21 cellular contexts compared by ENCODE assay signal in genomic region chrX:47250017-47250347, GRCh38. TPM values are rescaled to one million over a fixed set of nuclear protein-coding genes. Genes with fewer than 3 reads are reported as not detected.
A peak's percentile ranks its signal among the peaks of the same experiment; 100 is the strongest.
DNase-seq lines count a peak whose midpoint lies in the region; ATAC-seq and TF ChIP-seq lines count a peak whose summit lies in the region.
"Had no signal": no experiment of that assay in that cellular context is flagged by ENCODE, and none has a peak within 500 bp of the region (broad histone marks: within the 10 kb centered on the region; RNA-seq: fewer than 3 reads in every experiment).

No MANE protein-coding gene starts in this region.

- CTCF ChIA-PET in activated CD8-positive, alpha-beta T cell treated with anti-CD3 and anti-CD28 coated beads for 36 hours (lab: Charles Lee) = no interaction called here
- CTCF ChIA-PET in activated CD8-positive, alpha-beta T cell treated with anti-CD3 and anti-CD28 coated beads, Interleukin-2, amount 10 ng/mL, durations not matched to agents 7 days and 5 days (lab: Charles Lee) = interaction anchor here (0.8 kb wide), 1 partner anchor 62 kb away, joined by 3 read pairs; no protein-coding TSS in a partner anchor

- H3K4me1 Mint-ChIP-seq in activated CD8-positive, alpha-beta T cell treated with anti-CD3 and anti-CD28 coated beads for 36 hours (ENCODE audit: low read depth) = peaks cover 12% of the 10 kb centered on the region
- no peaks in the 10 kb centered on the region for H3K4me1 Mint-ChIP-seq in activated CD8-positive, alpha-beta T cell treated with anti-CD3 and anti-CD28 coated beads, Interleukin-2, amount 10 ng/mL, durations not matched to agents 7 days and 5 days (ENCODE audit: low read depth)
- H3K4me1 Mint-ChIP-seq in brain = no peaks in the 10 kb centered on the region

- peak overlapping the region; percentile 75 for H3K27ac Mint-ChIP-seq in activated CD8-positive, alpha-beta T cell treated with anti-CD3 and anti-CD28 coated beads for 36 hours
- no peak overlapping the region for H3K27ac Mint-ChIP-seq in activated CD8-positive, alpha-beta T cell treated with anti-CD3 and anti-CD28 coated beads, Interleukin-2, amount 10 ng/mL, durations not matched to agents 7 days and 5 days
- peak overlapping the region in 4 of 5 experiments; percentile 11 to 84 (median 45) for H3K27ac Mint-ChIP-seq in brain

- intact Hi-C loops in activated CD8-positive, alpha-beta T cell treated with anti-CD3 and anti-CD28 coated beads for 36 hours (cut with micrococcal nuclease) = no loop called here

- POLR2A ChIA-PET in activated CD8-positive, alpha-beta T cell treated with anti-CD3 and anti-CD28 coated beads for 36 hours (lab: Charles Lee) = no interaction called here
- POLR2A ChIA-PET in activated CD8-positive, alpha-beta T cell treated with anti-CD3 and anti-CD28 coated beads, Interleukin-2, amount 10 ng/mL, durations not matched to agents 7 days and 5 days (lab: Charles Lee) = no interaction called here

- DNase-seq in activated CD8-positive, alpha-beta T cell treated with anti-CD3 and anti-CD28 coated beads for 36 hours = no peak
- no peak for DNase-seq in activated CD8-positive, alpha-beta T cell treated with anti-CD3 and anti-CD28 coated beads, Interleukin-2, amount 10 ng/mL, durations not matched to agents 7 days and 5 days
- DNase-seq in DMS 273 treated with DMSO at 0.1 percent for 48 hours (lab: John Stamatoyannopoulos, UW) = peak; percentile 41
- peak; percentile 12 for DNase-seq in SK-N-DZ (ENCODE audit: low spot score)
- no peak for DNase-seq in DMS153 treated with DMSO at 0.1 percent for 48 hours (lab: John Stamatoyannopoulos, UW; ENCODE audit: unreplicated experiment)
- DNase-seq: C1 segment of cervical spinal cord; Caco-2; CD8-positive, alpha-beta T cell; DND-41; GM23248; KBM-7; MV-4-11; NCI-H1105; NCI-H1436 treated with DMSO at 0.1 percent for 48 hours; NCI-H187 treated with DMSO at 0.1 percent for 48 hours; NCI-H2227 treated with DMSO at 0.1 percent for 48 hours; NCI-H526 treated with DMSO at 0.1 percent for 48 hours; Right ventricle myocardium superior had no signal

- no peak for TF ChIP-seq CTCF in activated CD8-positive, alpha-beta T cell treated with anti-CD3 and anti-CD28 coated beads for 36 hours (IDR thresholded peaks at IDR 0.05)
- no peak for TF ChIP-seq CTCF in brain (conservative IDR thresholded peaks at IDR 0.05)

- H3K9me3 Mint-ChIP-seq in activated CD8-positive, alpha-beta T cell treated with anti-CD3 and anti-CD28 coated beads for 36 hours = no peaks in the 10 kb centered on the region
- no peaks in the 10 kb centered on the region for H3K9me3 Mint-ChIP-seq in activated CD8-positive, alpha-beta T cell treated with anti-CD3 and anti-CD28 coated beads, Interleukin-2, amount 10 ng/mL, durations not matched to agents 7 days and 5 days (ENCODE audit: insufficient read depth)
- H3K9me3 Mint-ChIP-seq in brain = peaks cover 0 to 6% (median 4%) of the 10 kb centered on the region in 5 experiments
- H3K9me3 Mint-ChIP-seq: CD8-positive, alpha-beta T cell had no signal

- no peak for ATAC-seq in activated CD8-positive, alpha-beta T cell treated with anti-CD3 and anti-CD28 coated beads for 36 hours
- ATAC-seq in activated CD8-positive, alpha-beta T cell treated with anti-CD3 and anti-CD28 coated beads, Interleukin-2, amount 10 ng/mL, durations not matched to agents 7 days and 5 days = no peak
- no peak for ATAC-seq in HG03097 (IDR thresholded peaks at IDR 0.05; ENCODE audit: low FRiP score, unreplicated experiment)
- no peak for ATAC-seq in GM19463 (IDR thresholded peaks at IDR 0.05; ENCODE audit: unreplicated experiment)
- ATAC-seq: CD8-positive, alpha-beta T cell had no signal

- peaks cover 20% of the 10 kb centered on the region for H3K36me3 Mint-ChIP-seq in activated CD8-positive, alpha-beta T cell treated with anti-CD3 and anti-CD28 coated beads for 36 hours (ENCODE audit: low read depth)
- peaks cover 18% of the 10 kb centered on the region for H3K36me3 Mint-ChIP-seq in activated CD8-positive, alpha-beta T cell treated with anti-CD3 and anti-CD28 coated beads, Interleukin-2, amount 10 ng/mL, durations not matched to agents 7 days and 5 days (ENCODE audit: low read depth)
- H3K36me3 Mint-ChIP-seq in brain = peaks cover 58% of the 10 kb centered on the region

- no peaks in the 10 kb centered on the region for H3K27me3 Mint-ChIP-seq in activated CD8-positive, alpha-beta T cell treated with anti-CD3 and anti-CD28 coated beads for 36 hours
- no peaks in the 10 kb centered on the region for H3K27me3 Mint-ChIP-seq in activated CD8-positive, alpha-beta T cell treated with anti-CD3 and anti-CD28 coated beads, Interleukin-2, amount 10 ng/mL, durations not matched to agents 7 days and 5 days (ENCODE audit: low read depth)
- H3K27me3 Mint-ChIP-seq in brain = no peaks in the 10 kb centered on the region

- H3K4me3 Mint-ChIP-seq in activated CD8-positive, alpha-beta T cell treated with anti-CD3 and anti-CD28 coated beads for 36 hours = no peak overlapping the region
- H3K4me3 Mint-ChIP-seq in activated CD8-positive, alpha-beta T cell treated with anti-CD3 and anti-CD28 coated beads, Interleukin-2, amount 10 ng/mL, durations not matched to agents 7 days and 5 days = no peak overlapping the region
- no peak overlapping the region for H3K4me3 Mint-ChIP-seq in brain
- H3K4me3 Mint-ChIP-seq: CD8-positive, alpha-beta T cell had no signal

RNA-seq across cellular contexts. Expression of gene USP11, which starts 17.2 kb away (rescaled TPM):
- total RNA-seq in activated CD8-positive, alpha-beta T cell treated with anti-CD3 and anti-CD28 coated beads for 36 hours = 10 to 100 TPM; 57.1 to 62.0 TPM
- total RNA-seq in activated CD8-positive, alpha-beta T cell treated with anti-CD3 and anti-CD28 coated beads, Interleukin-2, amount 10 ng/mL, durations not matched to agents 7 days and 5 days = 10 to 100 TPM; 55.3 to 60.9 TPM
- 75.5 and 78.1 TPM in 2 replicates for polyA plus RNA-seq in SK-N-DZ (2014; cell fraction: cytosol; rRNA removed)
- polyA plus RNA-seq in SK-N-DZ (2014; cell fraction: nucleus; rRNA removed) = 106 and 131 TPM in 2 replicates
- polyA plus RNA-seq in brain (ENCODE audit: insufficient read depth, low read depth, low replicate concordance) = 390 TPM

RNA-seq across cellular contexts. Expression of gene CDK16, which starts 31.5 kb away (rescaled TPM):
- 10 to 100 TPM; 56.1 to 61.3 TPM for total RNA-seq in activated CD8-positive, alpha-beta T cell treated with anti-CD3 and anti-CD28 coated beads for 36 hours
- total RNA-seq in activated CD8-positive, alpha-beta T cell treated with anti-CD3 and anti-CD28 coated beads, Interleukin-2, amount 10 ng/mL, durations not matched to agents 7 days and 5 days = 10 to 100 TPM; 64.3 to 74.7 TPM
- 80.1 and 95.4 TPM in 2 replicates for polyA plus RNA-seq in SK-N-DZ (2014; cell fraction: cytosol; rRNA removed)
- 186 and 231 TPM in 2 replicates for polyA plus RNA-seq in SK-N-DZ (2014; cell fraction: nucleus; rRNA removed)
- polyA plus RNA-seq in brain (ENCODE audit: insufficient read depth, low read depth, low replicate concordance) = 120 TPM

RNA-seq across cellular contexts. Expression of gene UBA1, which starts 56.4 kb away (rescaled TPM):
- 100 to 1,000 TPM; 243 to 246 TPM for total RNA-seq in activated CD8-positive, alpha-beta T cell treated with anti-CD3 and anti-CD28 coated beads for 36 hours
- 100 to 1,000 TPM; 186 to 189 TPM for total RNA-seq in activated CD8-positive, alpha-beta T cell treated with anti-CD3 and anti-CD28 coated beads, Interleukin-2, amount 10 ng/mL, durations not matched to agents 7 days and 5 days
- 199 and 202 TPM in 2 replicates for polyA plus RNA-seq in SK-N-DZ (2014; cell fraction: cytosol; rRNA removed)
- polyA plus RNA-seq in SK-N-DZ (2014; cell fraction: nucleus; rRNA removed) = 118 and 153 TPM in 2 replicates
- polyA plus RNA-seq in brain (ENCODE audit: insufficient read depth, low read depth, low replicate concordance) = 361 TPM

Comparison
In these comparisons a context has a peak if more than half of its experiments do, and no peak if none do; other contexts are left out.
1. DNase-seq: peak in DMS 273 treated with DMSO at 0.1 percent for 48 hours (single experiment) and SK-N-DZ (single experiment); none in activated CD8-positive, alpha-beta T cell treated with anti-CD3 and anti-CD28 coated beads for 36 hours (single experiment), activated CD8-positive, alpha-beta T cell treated with anti-CD3 and anti-CD28 coated beads, Interleukin-2, amount 10 ng/mL, durations not matched to agents 7 days and 5 days (single experiment) and DMS153 treated with DMSO at 0.1 percent for 48 hours (single experiment).